Comparison of ENCODE assay signal across 22 cellular contexts in the genomic region with DNA sequence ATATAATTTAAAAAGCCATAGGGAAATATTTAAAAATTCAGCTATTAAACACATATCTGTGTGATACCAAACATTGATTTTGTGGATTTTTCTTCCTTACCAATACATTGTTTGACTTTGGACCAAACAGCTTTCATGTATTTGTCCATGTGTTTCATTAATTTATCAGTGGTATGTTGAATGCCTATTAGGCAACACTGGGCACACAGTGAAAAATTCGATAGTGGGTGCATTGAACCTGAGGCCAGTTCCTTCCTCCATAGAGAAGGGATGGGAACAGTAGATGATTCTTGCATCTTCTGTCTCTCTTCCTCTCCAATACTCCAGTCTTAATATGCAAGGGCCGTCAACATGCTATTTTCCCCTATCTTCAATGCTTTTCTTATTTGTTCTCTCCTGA.
A peak's percentile ranks its signal among the peaks of the same experiment; 100 is the strongest.
DNase-seq lines count a peak whose midpoint lies in the region; ATAC-seq, FAIRE-seq and TF ChIP-seq lines count a peak whose summit lies in the region.
"Had no signal": no experiment of that assay in that cellular context is flagged by ENCODE, and none has a peak within 500 bp of the region (broad histone marks: within the 10 kb centered on the region; RNA-seq: fewer than 3 reads in every experiment).

No MANE protein-coding gene starts in this region.

- ATAC-seq in left lobe of liver (peak; percentile 67), HG03520 (IDR thresholded peaks at IDR 0.05; ENCODE audit: unreplicated experiment) (no peak)

- H4K20me1 ChIP-seq in KMS-11 (ENCODE audit: insufficient read depth), result no peaks in the 10 kb centered on the region
- H4K20me1 ChIP-seq in hepatocyte (ENCODE audit: insufficient read depth, poor library complexity, severe bottlenecking), result no peaks in the 10 kb centered on the region
- H4K20me1 ChIP-seq: BLaER1 had no signal

- H3K79me2 ChIP-seq in KMS-11 (ENCODE audit: insufficient read depth, low read depth) (no peaks in the 10 kb centered on the region), hepatocyte (no peaks in the 10 kb centered on the region)

- H3K27ac ChIP-seq in KMS-11, result no peak overlapping the region
- no peak overlapping the region for H3K27ac ChIP-seq in hepatocyte
- H3K27ac ChIP-seq: BLaER1 had no signal

- H3K36me3 ChIP-seq in KMS-11 (ENCODE audit: insufficient read depth), result no peaks in the 10 kb centered on the region
- no peaks in the 10 kb centered on the region for H3K36me3 ChIP-seq in hepatocyte (replicated peaks; ENCODE audit: insufficient read depth, low read depth)
- H3K36me3 ChIP-seq: BE2C, BLaER1 had no signal

- no peaks in the 10 kb centered on the region for H3K27me3 ChIP-seq in KMS-11 (ENCODE audit: insufficient read depth, low read depth)
- H3K27me3 ChIP-seq in hepatocyte, result no peaks in the 10 kb centered on the region
- H3K27me3 ChIP-seq: BE2C, BLaER1 had no signal

- FAIRE-seq in GM18507 (lab: Jason Lieb, UNC) (peak; percentile 33), H54 (lab: Jason Lieb, UNC) (no peak)
- FAIRE-seq: A204.1, G401.6 had no signal

- WGBS in hepatocyte (ENCODE audit: low lambda C conversion rate, missing lambda C conversion rate), result 94% methylated on average over 2 of the region's 2 CpGs

- H3K4me2 ChIP-seq in KMS-11 (peak overlapping the region; percentile 67; the same call in 1 of the 2 replicates), hepatocyte (no peak overlapping the region)
- H3K4me2 ChIP-seq: BLaER1 had no signal

- H3K4me1 ChIP-seq in KMS-11 (ENCODE audit: low read depth, poor library complexity, severe bottlenecking) (peaks cover 92% of the 10 kb centered on the region), hepatocyte (ENCODE audit: insufficient read depth) (no peaks in the 10 kb centered on the region)
- H3K4me1 ChIP-seq: BE2C had no signal

- H3K9ac ChIP-seq in KMS-11, result no peak overlapping the region
- H3K9ac ChIP-seq: BLaER1 had no signal

- DNase-seq in GM18507 (ENCODE audit: extremely low spot score, insufficient read length, low read depth), result no peak
- DNase-seq in left lobe of liver (ENCODE audit: low spot score), result no peak
- no peak for DNase-seq in H54 (ENCODE audit: insufficient read length, low spot score)
- DNase-seq in hepatocyte (ENCODE audit: low spot score), result no peak
- DNase-seq: 8988T; ACHN; BE2C; C1 segment of cervical spinal cord; CD4-positive, alpha-beta memory T cell; CD4-positive, CD25-positive, alpha-beta regulatory T cell; CD8-positive, alpha-beta memory T cell; COR-L47; DMS 273 treated with DMSO at 0.1 percent for 48 hours; DMS153; DMS53; DMS79; GF-D8 had no signal

- no peaks in the 10 kb centered on the region for H3K9me3 ChIP-seq in hepatocyte (ENCODE audit: low read depth)
- H3K9me3 ChIP-seq: BE2C, BLaER1 had no signal

- H3K9me2 ChIP-seq in hepatocyte (replicated peaks; ENCODE audit: insufficient read depth), result no peaks in the 10 kb centered on the region

- no peak for TF ChIP-seq POLR2A in H54 (IDR thresholded peaks at IDR 0.05; ENCODE audit: low read depth, low read length)

- H3K4me3 ChIP-seq in KMS-11 (IDR thresholded peaks at IDR 0.05; ENCODE audit: insufficient read depth, low read depth, low read length), result no peak overlapping the region
- no peak overlapping the region for H3K4me3 ChIP-seq in hepatocyte
- H3K4me3 ChIP-seq: BLaER1 had no signal

- TF ChIP-seq CTCF in KMS-11 (conservative IDR thresholded peaks at IDR 0.05; ENCODE audit: low read depth, low read length), result no peak
- no peak for TF ChIP-seq CTCF in hepatocyte (IDR thresholded peaks at IDR 0.05; ENCODE audit: poor library complexity)

- no peak overlapping the region for H2AFZ ChIP-seq in KMS-11 (ENCODE audit: low read depth)
- no peak overlapping the region for H2AFZ ChIP-seq in hepatocyte
